Comparison of ENCODE assay signal across 1 cellular context in genomic region chr4:147747787-147748454, GRCh38.
TF ChIP-seq lines count a peak whose summit lies in the region.

No MANE protein-coding gene starts in this region.

TF ChIP-seq in HepG2, 621 proteins besides CTCF, POLR2A, EP300 and RAD21:
- TF ChIP-seq ZNF761 (CRISPR knock-in tag; conservative IDR thresholded peaks at IDR 0.05) (no peak), FOXO1 (CRISPR knock-in tag; IDR thresholded peaks at IDR 0.05) (no peak), SKIL (CRISPR knock-in tag; IDR thresholded peaks at IDR 0.05; ENCODE audit: borderline replicate concordance) (no peak), CAMTA2 (CRISPR knock-in tag; IDR thresholded peaks at IDR 0.05; ENCODE audit: borderline replicate concordance) (no peak), SRSF4 (IDR thresholded peaks at IDR 0.05; ENCODE audit: low read depth, low read length, poor library complexity, severe bottlenecking) (no peak), ADNP (CRISPR knock-in tag; IDR thresholded peaks at IDR 0.05) (no peak), ZNF704 (CRISPR knock-in tag; IDR thresholded peaks at IDR 0.05; ENCODE audit: borderline replicate concordance) (no peak), IRX3 (CRISPR knock-in tag; IDR thresholded peaks at IDR 0.05; ENCODE audit: borderline replicate concordance, low read depth) (no peak), MYPOP (CRISPR knock-in tag; IDR thresholded peaks at IDR 0.05) (no peak), TBL1XR1 (IDR thresholded peaks at IDR 0.05; ENCODE audit: borderline replicate concordance, low read length, partially characterized antibody) (no peak), KAT7 (CRISPR knock-in tag; IDR thresholded peaks at IDR 0.05; ENCODE audit: borderline replicate concordance) (no peak), ZNF770 (CRISPR knock-in tag; IDR thresholded peaks at IDR 0.05) (no peak)
